In genomic region chr5:143573568-143574170, GRCh38 we compare ENCODE assay signal across 16 cellular contexts.
DNase-seq lines count a peak whose midpoint lies in the region; ATAC-seq and TF ChIP-seq lines count a peak whose summit lies in the region.
"Had no signal": no experiment of that assay in that cellular context is flagged by ENCODE, and none has a peak within 500 bp of the region (broad histone marks: within the 10 kb centered on the region; RNA-seq: fewer than 3 reads in every experiment).

No MANE protein-coding gene starts in this region.

- H3K27me3 ChIP-seq in gastroesophageal sphincter = no peaks in the 10 kb centered on the region
- H3K27me3 ChIP-seq: breast epithelium had no signal

- H3K4me1 ChIP-seq in gastroesophageal sphincter = peaks cover 0 to 14% (median 0%) of the 10 kb centered on the region in 3 donors
- H3K4me1 ChIP-seq: breast epithelium had no signal

- H3K4me3 Mint-ChIP-seq in osteocyte (ENCODE audit: unreplicated experiment) = no peak overlapping the region
- H3K4me3 Mint-ChIP-seq: immature natural killer cell, nephron had no signal

- no peaks in the 10 kb centered on the region for H3K36me3 ChIP-seq in gastroesophageal sphincter
- H3K36me3 ChIP-seq: breast epithelium had no signal

- no peak for TF ChIP-seq CTCF in gastroesophageal sphincter (IDR thresholded peaks at IDR 0.05)
- TF ChIP-seq CTCF in osteocyte (IDR thresholded peaks at IDR 0.05) = no peak

- H3K27ac ChIP-seq in gastroesophageal sphincter = no peak overlapping the region
- H3K27ac ChIP-seq: breast epithelium had no signal

- H3K27me3 Mint-ChIP-seq in osteocyte (ENCODE audit: unreplicated experiment) = no peaks in the 10 kb centered on the region

- peaks cover 20% of the 10 kb centered on the region for H3K4me1 Mint-ChIP-seq in osteocyte (ENCODE audit: unreplicated experiment)
- H3K4me1 Mint-ChIP-seq: immature natural killer cell had no signal

- no peaks in the 10 kb centered on the region for H3K9me3 ChIP-seq in gastroesophageal sphincter
- H3K9me3 ChIP-seq: breast epithelium had no signal

- no peak for TF ChIP-seq EP300 in gastroesophageal sphincter (IDR thresholded peaks at IDR 0.05)

- no peak for TF ChIP-seq POLR2A in gastroesophageal sphincter (IDR thresholded peaks at IDR 0.05)

- H3K27ac Mint-ChIP-seq in osteocyte (ENCODE audit: unreplicated experiment) = no peak overlapping the region
- H3K27ac Mint-ChIP-seq: activated T-helper 2 cell treated with anti-CD3 and anti-CD28 coated beads, Interferon-gamma antibody, Interleukin-2, Interleukin-4, amounts not matched to agents 10 μg/mL and 5 μg/mL and 100 μg/mL, durations not matched to agents 14 hours and 24 hours and 36 hours; immature natural killer cell had no signal

- WGBS in gastroesophageal sphincter (ENCODE audit: low coverage in 1 of 2), 2 donors = 50 to 100% methylated on average over 1 to 2 of the region's 3 CpGs

- no peaks in the 10 kb centered on the region for H3K9me3 Mint-ChIP-seq in osteocyte (ENCODE audit: unreplicated experiment)
- H3K9me3 Mint-ChIP-seq: immature natural killer cell, nephron had no signal

- no peak overlapping the region for H3K4me3 ChIP-seq in gastroesophageal sphincter
- H3K4me3 ChIP-seq: breast epithelium had no signal

- peaks cover 2% of the 10 kb centered on the region for H3K36me3 Mint-ChIP-seq in osteocyte (ENCODE audit: unreplicated experiment)
- H3K36me3 Mint-ChIP-seq: immature natural killer cell had no signal

- ATAC-seq in GM19463 (IDR thresholded peaks at IDR 0.05; ENCODE audit: unreplicated experiment) (peak; percentile 62), HG03135 (IDR thresholded peaks at IDR 0.05; ENCODE audit: unreplicated experiment) (peak; percentile 72), gastroesophageal sphincter (peak; percentile 28)

- peak; percentile 47 for DNase-seq in Ammon's horn (ENCODE audit: low spot score)
- DNase-seq in DMS153 treated with DMSO at 0.1 percent for 48 hours (lab: John Stamatoyannopoulos, UW; ENCODE audit: unreplicated experiment) = no peak
- no peak for DNase-seq in osteocyte (ENCODE audit: extremely low spot score, unreplicated experiment)
- no peak for DNase-seq in HuH-7.5 (ENCODE audit: low spot score)
- no peak for DNase-seq in HCEC 1CT
- DNase-seq: activated CD4-positive, CD25-positive, alpha-beta regulatory T cell; immature natural killer cell; NCI-H345; SHP77 treated with DMSO at 0.1 percent for 48 hours; stimulated activated naive CD4-positive, alpha-beta T cell had no signal
